12 cellular contexts compared by ENCODE assay signal in genomic region chr1:12146343-12147112, GRCh38. TPM values are rescaled to one million over a fixed set of nuclear protein-coding genes. Genes with fewer than 3 reads are reported as not detected.
DNase-seq lines count a peak whose midpoint lies in the region; ATAC-seq, FAIRE-seq and TF ChIP-seq lines count a peak whose summit lies in the region.
"Had no signal": no experiment of that assay in that cellular context is flagged by ENCODE, and none has a peak within 500 bp of the region (broad histone marks: within the 10 kb centered on the region; RNA-seq: fewer than 3 reads in every experiment).

No MANE protein-coding gene starts in this region.

- peak overlapping the region; percentile 1 for H3K27ac Mint-ChIP-seq in activated naive CD4-positive, alpha-beta T cell treated with anti-CD3 and anti-CD28 coated beads, Interleukin-2, amount 50 U/mL, for 24 hours
- H3K27ac Mint-ChIP-seq in naive B cell = peak overlapping the region; percentile 68 to 85 (median 80)

- no peak overlapping the region for H3K4me3 ChIP-seq in GM12878
- no peak overlapping the region for H3K4me3 ChIP-seq in upper lobe of left lung

- H2AFZ ChIP-seq in GM12878 (ENCODE audit: control insufficient read depth, low read depth, low read length) = no peak overlapping the region

- peaks cover 2% of the 10 kb centered on the region for H3K36me3 Mint-ChIP-seq in activated naive CD4-positive, alpha-beta T cell treated with anti-CD3 and anti-CD28 coated beads, Interleukin-2, amount 50 U/mL, for 24 hours
- H3K36me3 Mint-ChIP-seq in naive B cell = peaks cover 0 to 6% of the 10 kb centered on the region in 2 donors

- no peak overlapping the region for H3K4me2 ChIP-seq in GM12878 (ENCODE audit: control insufficient read depth, insufficient read depth)

- in situ Hi-C loops in GM12878 (cut with MboI) = no loop called here

- no peaks in the 10 kb centered on the region for H3K27me3 Mint-ChIP-seq in activated naive CD4-positive, alpha-beta T cell treated with anti-CD3 and anti-CD28 coated beads, Interleukin-2, amount 50 U/mL, for 24 hours
- H3K27me3 Mint-ChIP-seq in naive B cell = no peaks in the 10 kb centered on the region

- no peak for TF ChIP-seq RAD21 in GM12878 (IDR thresholded peaks at IDR 0.05; ENCODE audit: insufficient read depth, low read depth, low read length)

- SMC1A ChIA-PET in GM12878 (lab: Charles Lee; ENCODE audit: uncharacterized antibody, unreplicated experiment) = interaction anchor here (1.1 to 19.3 kb wide), 8 partner anchors 9 to 106 kb away, joined by 3 to 347 read pairs (median 4); partner anchors contain the start of gene TNFRSF1B

- ATAC-seq in GM12878 (peak; percentile 8), naive B cell (ENCODE audit: low read depth in 2 of 2) (no peak), upper lobe of left lung (ENCODE audit: low FRiP score in 2 of 2) (no peak), GM19467 (IDR thresholded peaks at IDR 0.05; ENCODE audit: unreplicated experiment) (no peak)
- ATAC-seq: HCT116 had no signal

- no peak for FAIRE-seq in GM12878 (lab: Jason Lieb, UNC)

- TF ChIP-seq EP300 in GM12878 (IDR thresholded peaks at IDR 0.05; ENCODE audit: borderline replicate concordance in 1 of 2, control insufficient read depth in 1 of 2, low read depth in 2 of 2, low read length in 2 of 2) (no peak), upper lobe of left lung (IDR thresholded peaks at IDR 0.05) (no peak)

- H3K9ac ChIP-seq in GM12878 (ENCODE audit: control insufficient read depth, insufficient read depth, low read length) = no peak overlapping the region

- intact Hi-C loops in GM12878 (cut with micrococcal nuclease; ENCODE audit: unreplicated experiment) = no loop called here

- POLR2A ChIA-PET in GM12878 (lab: Charles Lee) = interaction anchor here (0.8 to 11.6 kb wide), 8 partner anchors 9 to 68 kb away, joined by 3 to 166 read pairs (median 17); no protein-coding TSS in a partner anchor

- no peak for DNase-seq in activated naive CD4-positive, alpha-beta T cell (lab: John Stamatoyannopoulos, UW)
- DNase-seq in GM12878 (ENCODE audit: low read depth, low spot score) (no peak), naive B cell (no peak), upper lobe of left lung (no peak), NCI-H774 (lab: John Stamatoyannopoulos, UW) (no peak), H4 (ENCODE audit: low spot score) (no peak)
- DNase-seq: activated CD8-positive, alpha-beta memory T cell treated with anti-CD3 and anti-CD28 coated beads, Interleukin-2, amount 50 U/mL, for 4 hours; midbrain; stimulated activated naive CD4-positive, alpha-beta T cell had no signal

- TF ChIP-seq POLR2A in GM12878 (IDR thresholded peaks at IDR 0.05; ENCODE audit: low read depth, low read length) = peak; percentile 76
- no peak for TF ChIP-seq POLR2A in upper lobe of left lung (IDR thresholded peaks at IDR 0.05)

- 64% methylated on average over 20 of the region's 20 CpGs for WGBS in GM12878 (ENCODE audit: insufficient coverage, insufficient replicate concordance, low lambda C conversion rate, missing lambda C conversion rate)
- 76 to 79% methylated on average over 18 to 20 of the region's 20 CpGs for WGBS in upper lobe of left lung, 2 donors

- H3K4me3 Mint-ChIP-seq in activated naive CD4-positive, alpha-beta T cell treated with anti-CD3 and anti-CD28 coated beads, Interleukin-2, amount 50 U/mL, for 24 hours = no peak overlapping the region
- peak overlapping the region in 6 of 8 donors; percentile 5 to 70 (median 43) for H3K4me3 Mint-ChIP-seq in naive B cell

- no TSS peak for BruUV-seq in GM12878 (replicated peaks; lab: Mats Ljungman, UMichigan)

- CTCF ChIA-PET in GM12878 (lab: Yijun Ruan, JAX) = interaction anchor here (0.7 to 2.2 kb wide), 10 partner anchors 9 to 63 kb away, joined by 3 to 6 read pairs (median 4); no protein-coding TSS in a partner anchor

- H3K27me3 ChIP-seq in GM12878 (replicated peaks in 1 of 2; ENCODE audit: control insufficient read depth in 2 of 2, insufficient read depth in 2 of 2, low read length in 1 of 2) (no peaks in the 10 kb centered on the region), upper lobe of left lung (no peaks in the 10 kb centered on the region)

- H3K4me1 ChIP-seq in GM12878 (ENCODE audit: control insufficient read depth, insufficient read depth, low read length) = peaks cover 81% of the 10 kb centered on the region
- H3K4me1 ChIP-seq in upper lobe of left lung = peaks cover 50 to 84% (median 69%) of the 10 kb centered on the region in 4 donors

- H3K9me3 Mint-ChIP-seq in activated naive CD4-positive, alpha-beta T cell treated with anti-CD3 and anti-CD28 coated beads, Interleukin-2, amount 50 U/mL, for 24 hours = no peaks in the 10 kb centered on the region
- peaks cover 0 to 7% (median 3%) of the 10 kb centered on the region in 7 donors for H3K9me3 Mint-ChIP-seq in naive B cell

- H3K4me1 Mint-ChIP-seq in activated naive CD4-positive, alpha-beta T cell treated with anti-CD3 and anti-CD28 coated beads, Interleukin-2, amount 50 U/mL, for 24 hours = peaks cover 72% of the 10 kb centered on the region
- peaks cover 66 to 89% (median 88%) of the 10 kb centered on the region in 3 donors for H3K4me1 Mint-ChIP-seq in naive B cell

- H3K36me3 ChIP-seq in GM12878 (ENCODE audit: control insufficient read depth in 2 of 2, insufficient read depth in 2 of 2, low read length in 1 of 2) = peaks cover 14 to 16% of the 10 kb centered on the region in 2 experiments
- H3K36me3 ChIP-seq in upper lobe of left lung = no peaks in the 10 kb centered on the region

- H3K79me2 ChIP-seq in GM12878 (ENCODE audit: control insufficient read depth, insufficient read depth, low read length) = no peaks in the 10 kb centered on the region; the same call in 1 of the 2 replicates

- no peak for TF ChIP-seq CTCF in GM12878 (IDR thresholded peaks at IDR 0.05 in 2 of 3, conservative IDR thresholded peaks at IDR 0.05 in 1 of 3; ENCODE audit: control insufficient read depth in 2 of 3, extremely low read depth in 1 of 3, insufficient read depth in 1 of 3, low read depth in 3 of 3, low read length in 3 of 3)
- TF ChIP-seq CTCF in upper lobe of left lung (IDR thresholded peaks at IDR 0.05) = no peak

- RAD21 ChIA-PET in GM12878 (lab: Charles Lee; ENCODE audit: unreplicated experiment) = interaction anchor here (3.9 to 12.5 kb wide), 5 partner anchors 11 to 55 kb away, joined by 24 to 119 read pairs (median 116); partner anchors contain the start of gene TNFRSF1B

- no peaks in the 10 kb centered on the region for H4K20me1 ChIP-seq in GM12878 (ENCODE audit: control insufficient read depth, insufficient read depth)

- H3K9me3 ChIP-seq in GM12878 (replicated peaks; ENCODE audit: control insufficient read depth, insufficient read depth, low read length) (no peaks in the 10 kb centered on the region), upper lobe of left lung (no peaks in the 10 kb centered on the region)

- H3K27ac ChIP-seq in GM12878 (ENCODE audit: control insufficient read depth, insufficient read depth) (peak overlapping the region; percentile 40), upper lobe of left lung (peak overlapping the region; percentile 50 to 90 (median 88))

TF ChIP-seq in GM12878, 131 proteins besides CTCF, POLR2A, EP300 and RAD21 (continues in another document):
- TF ChIP-seq CBFB (IDR thresholded peaks at IDR 0.05; ENCODE audit: low read depth) (no peak), MTA3 (IDR thresholded peaks at IDR 0.05; ENCODE audit: borderline replicate concordance, low read length) (peak; percentile 88; the same call in 1 of the 2 replicates), FOXK2 (IDR thresholded peaks at IDR 0.05) (no peak)

RNA-seq across cellular contexts. Expression of gene TNFRSF1B, which starts 20.3 kb away (rescaled TPM):
- 88.1 and 95.5 TPM in 2 replicates for total RNA-seq in GM12878 (2013; cell fraction: nucleolus; rRNA removed)
- total RNA-seq in GM12878 (2014; rRNA removed) (33.0 and 39.9 TPM in 2 replicates), GM12878 (2014; rRNA removed; fragmentation: Illumina TruSeq; extraction: Trizol) (22.4 and 24.4 TPM in 2 replicates), GM12878 (2021) (78.8 and 87.2 TPM in 2 replicates), upper lobe of left lung (100 to 1,000 TPM in 1 of 6 donors, 10 to 100 TPM in 5; 28.3 to 113 (median 58.5) TPM)
- polyA plus RNA-seq in GM12878 (2011; ENCODE audit: low read depth) = 22.2 TPM
- polyA plus RNA-seq in GM12878 (2011; rRNA removed) (35.0 and 66.4 TPM in 2 replicates), GM12878 (2014; fragmentation: Illumina TruSeq; extraction: Trizol) (15.0 and 32.4 TPM in 2 replicates), GM12878 (2014; fragmentation: Nextera tagmentation; extraction: Ambion mirVana) (10 to 100 TPM; 10.1 to 11.6 TPM), GM12878 (2014; rRNA removed) (47.3 and 53.1 TPM in 2 replicates), GM12878 (2016; fragmentation: Nextera tagmentation; extraction: Ambion mirVana) (10 to 100 TPM; 34.8 to 47.5 TPM), naive B cell (ENCODE audit: low read depth in 6 of 6) (10 to 100 TPM; 29.0 to 54.0 (median 42.7) TPM)
- polyA plus RNA-seq in GM12878 (2011; cell fraction: cytosol; rRNA removed) = 84.0 and 115 TPM in 2 replicates
- polyA plus RNA-seq in GM12878 (2011; cell fraction: nucleus; rRNA removed) = 23.9 and 33.3 TPM in 2 replicates
- 50.4 and 50.7 TPM in 2 replicates for polyA plus RNA-seq in GM12878 (2012)
- polyA minus RNA-seq in GM12878 (2011; rRNA and poly(A)+ RNA removed) = 44.6 and 88.0 TPM in 2 replicates
- 32.2 and 47.0 TPM in 2 replicates for polyA minus RNA-seq in GM12878 (2011; cell fraction: cytosol; rRNA and poly(A)+ RNA removed)
- 11.2 and 26.9 TPM in 2 replicates for polyA minus RNA-seq in GM12878 (2011; cell fraction: nucleus; rRNA and poly(A)+ RNA removed)
- 0.47 and 0.93 TPM in 2 replicates for total RNA-seq in H4 (2014; rRNA removed; shearing (Covaris generic))

Comparison
In these comparisons a context has a peak if more than half of its experiments do, and no peak if none do; other contexts are left out.
1. RNA of gene TNFRSF1B, which starts 20.3 kb away (total RNA-seq): 28.3 to 113 TPM in upper lobe of left lung and 22.4 to 95.5 TPM in GM12878; 0.47 to 0.93 TPM in H4; every median in the first group is over 10 times any median in the second.